8 cellular contexts compared by ENCODE assay signal in genomic region chr1:36385410-36386261, GRCh38. TPM values are rescaled to one million over a fixed set of nuclear protein-coding genes. Genes with fewer than 3 reads are reported as not detected.
A peak's percentile ranks its signal among the peaks of the same experiment; 100 is the strongest.
DNase-seq lines count a peak whose midpoint lies in the region; ATAC-seq and TF ChIP-seq lines count a peak whose summit lies in the region.

Gene STK40 (minus strand): TSS chr1:36385924. CDS start chr1:36361332, 24,592 bp downstream.

- peak within 1 kb of the TSS; percentile 100 for H3K4me2 ChIP-seq in OCI-LY7 (ENCODE audit: low read length)

- peaks cover 56% of the 10 kb centered on the region for H3K36me3 Mint-ChIP-seq in Calu3 (ENCODE audit: insufficient read depth, unreplicated experiment)

- ATAC-seq in GM21526 (IDR thresholded peaks at IDR 0.05; ENCODE audit: low FRiP score, unreplicated experiment): peak; percentile 80

- H3K79me2 ChIP-seq in OCI-LY7 (ENCODE audit: insufficient read depth, low read depth, low read length): peaks cover 51% of the 10 kb centered on the region

- intact Hi-C loops in Calu3 (cut with micrococcal nuclease; ENCODE audit: unreplicated experiment) (no loop called here), OCI-LY7 (cut with micrococcal nuclease; ENCODE audit: unreplicated experiment) (loop anchor here (2.0 to 10.0 kb wide), 3 partner anchors 35 to 567 kb away; partner anchors contain the start of gene AGO3)

- H3K4me3 Mint-ChIP-seq in Calu3 (ENCODE audit: low read depth, unreplicated experiment): peak within 1 kb of the TSS; percentile 90

- H3K27ac Mint-ChIP-seq in Calu3 (ENCODE audit: unreplicated experiment): peak within 1 kb of the TSS; percentile 100

- H3K4me3 ChIP-seq in OCI-LY7 (ENCODE audit: low read depth, low read length, poor library complexity, severe bottlenecking): peak within 1 kb of the TSS; percentile 96

- CTCF ChIA-PET in Calu3 (lab: Charles Lee) (interaction anchor here (0.7 to 2.1 kb wide), 8 partner anchors 12 to 86 kb away, joined by 3 to 12 read pairs (median 6); partner anchors contain the start of genes LSM10 and OSCP1), OCI-LY7 (lab: Charles Lee; ENCODE audit: unreplicated experiment) (interaction anchor here (0.5 to 1.7 kb wide), 3 partner anchors 11 to 145 kb away, joined by 3 to 9 read pairs (median 5); partner anchors contain the start of gene LSM10)

- H3K27me3 Mint-ChIP-seq in Calu3 (ENCODE audit: unreplicated experiment): no peaks in the 10 kb centered on the region

- H2AFZ ChIP-seq in OCI-LY7 (ENCODE audit: low read length): peak within 1 kb of the TSS; percentile 26; the same call in 1 of the 2 replicates

- no peaks in the 10 kb centered on the region for H3K9me3 Mint-ChIP-seq in Calu3 (ENCODE audit: low read depth, unreplicated experiment)

- peaks cover 59% of the 10 kb centered on the region for H3K4me1 ChIP-seq in OCI-LY7 (ENCODE audit: insufficient read depth, low read length, poor library complexity, severe bottlenecking)

- peak within 1 kb of the TSS; percentile 98 for H3K27ac ChIP-seq in OCI-LY7 (ENCODE audit: low read depth, low read length, poor library complexity, severe bottlenecking)

- no peaks in the 10 kb centered on the region for H3K9me3 ChIP-seq in OCI-LY7 (ENCODE audit: low read length)

- no TSS peak for BruUV-seq in Calu3 (replicated peaks; lab: Mats Ljungman, UMichigan)
- no TSS peak for BruUV-seq in OCI-LY7 (replicated peaks; lab: Mats Ljungman, UMichigan)

- TF ChIP-seq CTCF in Calu3 (IDR thresholded peaks at IDR 0.05; ENCODE audit: unreplicated experiment) (no peak), OCI-LY7 (conservative IDR thresholded peaks at IDR 0.05; ENCODE audit: low read length) (no peak)

- no peaks in the 10 kb centered on the region for H3K9me2 ChIP-seq in OCI-LY7 (ENCODE audit: insufficient read depth, low read length)

- DNase-seq in Calu3 (peak; percentile 96), HuH-7.5 (ENCODE audit: low spot score) (peak; percentile 83), OCI-LY7 (ENCODE audit: low spot score) (peak; percentile 100), activated T-cell treated with anti-CD3 and anti-CD28 coated beads for 24 hours (ENCODE audit: low read depth) (peak; percentile 97), epidermal melanocyte (ENCODE audit: insufficient read length, low spot score) (peak; percentile 87), middle frontal gyrus (ENCODE audit: extremely low spot score, low spot score) (peak; percentile 98)
- peak; percentile 98 for DNase-seq in stimulated activated CD8-positive, alpha-beta memory T cell treated with anti-CD3 and anti-CD28 coated beads, Interleukin-2, amount 100 ng/mL, for 48 hours (ENCODE audit: low read depth in 2 of 2)

- H4K20me1 ChIP-seq in OCI-LY7 (ENCODE audit: insufficient read depth, low read length): peaks cover 6% of the 10 kb centered on the region

- H3K36me3 ChIP-seq in OCI-LY7 (ENCODE audit: insufficient read depth, low read length): peaks cover 25% of the 10 kb centered on the region

- H3K4me1 Mint-ChIP-seq in Calu3 (ENCODE audit: low read depth, unreplicated experiment): peaks cover 59% of the 10 kb centered on the region

- POLR2A ChIA-PET in OCI-LY7 (lab: Charles Lee): interaction anchor here (1.0 to 2.1 kb wide), 7 partner anchors 8 to 618 kb away, joined by 3 to 49 read pairs (median 7); partner anchors contain the start of gene LSM10

RNA-seq across cellular contexts. Expression of gene STK40, which starts in this region (rescaled TPM):
- total RNA-seq in Calu3 (2022): 44.5 and 52.1 TPM in 2 replicates
- 41.9 and 43.8 TPM in 2 replicates for total RNA-seq in OCI-LY7 (2014; rRNA removed; shearing (Covaris generic))
- total RNA-seq in OCI-LY7 (2022): 81.9 and 83.9 TPM in 2 replicates

Comparison
In these comparisons a context has a peak if more than half of its experiments do, and no peak if none do; other contexts are left out.
1. Peak in every context shown above with its lines: DNase-seq, ATAC-seq, H3K4me3 ChIP-seq and H3K27ac ChIP-seq.